In genomic region chr6:20403766-20404640, GRCh38 we compare ENCODE assay signal across 8 cellular contexts.
A peak's percentile ranks its signal among the peaks of the same experiment; 100 is the strongest.
DNase-seq lines count a peak whose midpoint lies in the region; ATAC-seq and TF ChIP-seq lines count a peak whose summit lies in the region.

No MANE protein-coding gene starts in this region.

- no peak for TF ChIP-seq CTCF in nephron progenitor cell (IDR thresholded peaks at IDR 0.05)

- ATAC-seq in HG02981 (IDR thresholded peaks at IDR 0.05; ENCODE audit: unreplicated experiment), result peak; percentile 1

- peak overlapping the region; percentile 99 for H3K27ac Mint-ChIP-seq in nephron progenitor cell

- peak overlapping the region; percentile 98 for H3K4me3 Mint-ChIP-seq in nephron progenitor cell

- peaks cover 36% of the 10 kb centered on the region for H3K4me1 Mint-ChIP-seq in nephron progenitor cell

- H3K36me3 Mint-ChIP-seq in nephron progenitor cell (ENCODE audit: low read depth), result peaks cover 33% of the 10 kb centered on the region

- H3K27ac ChIP-seq in epithelial cell of prostate, result peak overlapping the region; percentile 95
- peak overlapping the region; percentile 72 for H3K27ac ChIP-seq in substantia nigra (ENCODE audit: low read depth, low read length, poor library complexity, severe bottlenecking)

- H3K9me3 Mint-ChIP-seq in nephron progenitor cell, result no peaks in the 10 kb centered on the region

- peaks cover 6% of the 10 kb centered on the region for H3K27me3 Mint-ChIP-seq in nephron progenitor cell (ENCODE audit: low read depth, poor library complexity)

- DNase-seq in ELR (ENCODE audit: low read depth) (peak; percentile 77), NCI-H82 treated with DMSO at 0.1 percent for 48 hours (lab: John Stamatoyannopoulos, UW; ENCODE audit: unreplicated experiment) (peak; percentile 67), epithelial cell of prostate (ENCODE audit: low read depth, low spot score) (no peak), nephron progenitor cell (no peak), substantia nigra (lab: John Stamatoyannopoulos, UW) (peak in 16 of 49 donors; percentile 10 to 72 (median 32)), GM03348 (ENCODE audit: low spot score) (no peak)
- DNase-seq in activated CD8-positive, alpha-beta memory T cell treated with anti-CD3 and anti-CD28 coated beads, Interleukin-2, amount 50 U/mL, for 48 hours, result peak; percentile 88

Comparison
In these comparisons a context has a peak if more than half of its experiments do, and no peak if none do; other contexts are left out.
1. DNase-seq: peak in ELR (single experiment), NCI-H82 treated with DMSO at 0.1 percent for 48 hours (single experiment) and activated CD8-positive, alpha-beta memory T cell treated with anti-CD3 and anti-CD28 coated beads, Interleukin-2, amount 50 U/mL, for 48 hours (single experiment); none in epithelial cell of prostate (single experiment), nephron progenitor cell (single experiment) and GM03348 (single experiment).